Comparison of ENCODE assay signal across 1 cellular context in the genomic region with DNA sequence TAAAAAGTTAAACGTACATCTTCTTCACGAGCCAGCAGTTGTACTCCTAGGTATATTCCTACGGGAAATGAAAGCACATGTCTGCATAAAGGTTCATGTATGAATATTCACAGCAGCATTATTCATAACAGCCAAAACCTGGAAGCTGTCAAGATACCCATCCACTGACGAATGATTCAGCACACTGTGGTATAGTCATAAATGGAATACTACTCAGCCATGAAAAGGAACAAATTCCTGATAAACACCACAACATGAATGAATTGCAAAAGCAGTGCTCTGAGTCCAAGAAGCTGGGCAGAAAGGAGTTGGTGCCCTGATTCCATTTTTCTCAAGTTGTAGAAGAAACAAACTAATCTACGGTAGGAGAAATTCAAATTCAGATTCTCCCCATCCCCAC.
TF ChIP-seq lines count a peak whose summit lies in the region.

No MANE protein-coding gene starts in this region.

TF ChIP-seq in GM12878, 131 proteins besides CTCF, POLR2A, EP300 and RAD21:
- TF ChIP-seq KLF5 (IDR thresholded peaks at IDR 0.05; ENCODE audit: partially characterized antibody), result no peak
- TF ChIP-seq BRCA1 (IDR thresholded peaks at IDR 0.05; ENCODE audit: low read depth, low read length), result no peak
- no peak for TF ChIP-seq TCF3 (IDR thresholded peaks at IDR 0.05; ENCODE audit: borderline replicate concordance, insufficient read depth, low read depth, low read length)
- TF ChIP-seq EGR1 (IDR thresholded peaks at IDR 0.05; ENCODE audit: borderline replicate concordance in 1 of 2, low read depth in 2 of 2, low read length in 2 of 2), result no peak
- no peak for TF ChIP-seq PML (IDR thresholded peaks at IDR 0.05; ENCODE audit: low read length)
- TF ChIP-seq, protein P1, sequence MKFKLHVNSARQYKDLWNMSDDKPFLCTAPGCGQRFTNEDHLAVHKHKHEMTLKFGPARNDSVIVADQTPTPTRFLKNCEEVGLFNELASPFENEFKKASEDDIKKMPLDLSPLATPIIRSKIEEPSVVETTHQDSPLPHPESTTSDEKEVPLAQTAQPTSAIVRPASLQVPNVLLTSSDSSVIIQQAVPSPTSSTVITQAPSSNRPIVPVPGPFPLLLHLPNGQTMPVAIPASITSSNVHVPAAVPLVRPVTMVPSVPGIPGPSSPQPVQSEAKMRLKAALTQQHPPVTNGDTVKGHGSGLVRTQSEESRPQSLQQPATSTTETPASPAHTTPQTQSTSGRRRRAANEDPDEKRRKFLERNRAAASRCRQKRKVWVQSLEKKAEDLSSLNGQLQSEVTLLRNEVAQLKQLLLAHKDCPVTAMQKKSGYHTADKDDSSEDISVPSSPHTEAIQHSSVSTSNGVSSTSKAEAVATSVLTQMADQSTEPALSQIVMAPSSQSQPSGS (IDR thresholded peaks at IDR 0.05; ENCODE audit: low read length), result no peak
- no peak for TF ChIP-seq EED (IDR thresholded peaks at IDR 0.05; ENCODE audit: low read depth)
- no peak for TF ChIP-seq YY1 (IDR thresholded peaks at IDR 0.05; ENCODE audit: low read depth, low read length)
- no peak for TF ChIP-seq NFXL1 (IDR thresholded peaks at IDR 0.05; ENCODE audit: borderline replicate concordance)
- TF ChIP-seq ZBED1 (IDR thresholded peaks at IDR 0.05; ENCODE audit: borderline replicate concordance), result no peak
- no peak for TF ChIP-seq PAX5 (IDR thresholded peaks at IDR 0.05; ENCODE audit: borderline replicate concordance, low read depth, low read length)
- TF ChIP-seq E4F1 (IDR thresholded peaks at IDR 0.05; ENCODE audit: borderline replicate concordance, partially characterized antibody), result no peak
- TF ChIP-seq MXI1 (IDR thresholded peaks at IDR 0.05; ENCODE audit: low read depth, low read length), result no peak
- TF ChIP-seq, protein P2, sequence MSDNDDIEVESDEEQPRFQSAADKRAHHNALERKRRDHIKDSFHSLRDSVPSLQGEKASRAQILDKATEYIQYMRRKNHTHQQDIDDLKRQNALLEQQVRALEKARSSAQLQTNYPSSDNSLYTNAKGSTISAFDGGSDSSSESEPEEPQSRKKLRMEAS (IDR thresholded peaks at IDR 0.05; ENCODE audit: low read depth, low read length), result no peak
- TF ChIP-seq, protein P3, sequence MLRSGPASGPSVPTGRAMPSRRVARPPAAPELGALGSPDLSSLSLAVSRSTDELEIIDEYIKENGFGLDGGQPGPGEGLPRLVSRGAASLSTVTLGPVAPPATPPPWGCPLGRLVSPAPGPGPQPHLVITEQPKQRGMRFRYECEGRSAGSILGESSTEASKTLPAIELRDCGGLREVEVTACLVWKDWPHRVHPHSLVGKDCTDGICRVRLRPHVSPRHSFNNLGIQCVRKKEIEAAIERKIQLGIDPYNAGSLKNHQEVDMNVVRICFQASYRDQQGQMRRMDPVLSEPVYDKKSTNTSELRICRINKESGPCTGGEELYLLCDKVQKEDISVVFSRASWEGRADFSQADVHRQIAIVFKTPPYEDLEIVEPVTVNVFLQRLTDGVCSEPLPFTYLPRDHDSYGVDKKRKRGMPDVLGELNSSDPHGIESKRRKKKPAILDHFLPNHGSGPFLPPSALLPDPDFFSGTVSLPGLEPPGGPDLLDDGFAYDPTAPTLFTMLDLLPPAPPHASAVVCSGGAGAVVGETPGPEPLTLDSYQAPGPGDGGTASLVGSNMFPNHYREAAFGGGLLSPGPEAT (IDR thresholded peaks at IDR 0.05; ENCODE audit: low read depth), result no peak
- TF ChIP-seq IRF4 (IDR thresholded peaks at IDR 0.05; ENCODE audit: low read depth, low read length), result no peak
- TF ChIP-seq SP1 (IDR thresholded peaks at IDR 0.05; ENCODE audit: low read depth, low read length), result no peak
- no peak for TF ChIP-seq MYC (IDR thresholded peaks at IDR 0.05; ENCODE audit: insufficient read depth, insufficient read length, insufficient replicate concordance, low read length, severe bottlenecking)
- no peak for TF ChIP-seq GABPA (IDR thresholded peaks at IDR 0.05; ENCODE audit: low read depth)
